10 cellular contexts compared by ENCODE assay signal in the genomic region with DNA sequence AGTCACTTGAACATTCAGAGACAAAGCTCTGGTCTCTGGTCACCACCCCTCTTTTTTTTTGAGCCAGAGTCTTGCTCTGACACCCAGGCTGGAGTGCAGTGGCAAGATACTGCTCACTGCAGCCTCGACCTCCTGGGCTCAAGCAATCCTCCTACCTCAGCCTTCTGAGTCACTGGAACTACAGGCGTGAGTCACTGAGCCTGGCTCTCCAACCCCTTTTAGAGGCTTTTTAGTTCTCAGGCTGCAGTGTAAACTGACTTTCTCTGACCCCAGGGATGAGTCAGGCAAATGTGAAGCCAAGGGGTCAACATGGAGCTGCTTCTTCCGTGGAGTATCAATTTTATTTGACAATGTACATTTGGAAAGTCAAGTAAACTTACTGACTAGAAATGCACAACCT.
DNase-seq lines count a peak whose midpoint lies in the region; ATAC-seq and TF ChIP-seq lines count a peak whose summit lies in the region.
"Had no signal": no experiment of that assay in that cellular context is flagged by ENCODE, and none has a peak within 500 bp of the region (broad histone marks: within the 10 kb centered on the region; RNA-seq: fewer than 3 reads in every experiment).

No MANE protein-coding gene starts in this region.

- H3K9me3 ChIP-seq in thoracic aorta (no peaks in the 10 kb centered on the region), testis (no peaks in the 10 kb centered on the region)
- H3K9me3 ChIP-seq: BLaER1 had no signal

- intact Hi-C loops in testis (cut with DNase I; ENCODE audit: low total_unique reads), result loop anchor here (10.0 kb wide), 1 partner anchor 535 kb away; no protein-coding TSS in a partner anchor

- 72 to 91% methylated on average over 3 of the region's 3 CpGs for WGBS in testis, 2 donors

- H3K27ac ChIP-seq in foreskin keratinocyte, result peak overlapping the region; percentile 86
- peak overlapping the region; percentile 82 to 92 for H3K27ac ChIP-seq in thoracic aorta
- no peak overlapping the region for H3K27ac ChIP-seq in testis
- H3K27ac ChIP-seq: BLaER1 had no signal

- no peaks in the 10 kb centered on the region for H3K27me3 ChIP-seq in foreskin keratinocyte
- H3K27me3 ChIP-seq in thoracic aorta (replicated peaks; ENCODE audit: insufficient read depth), result no peaks in the 10 kb centered on the region
- no peaks in the 10 kb centered on the region for H3K27me3 ChIP-seq in testis
- H3K27me3 ChIP-seq: BLaER1 had no signal

- peak; percentile 82 for ATAC-seq in foreskin keratinocyte
- ATAC-seq in thoracic aorta (ENCODE audit: insufficient number of reproducible peaks, low FRiP score, low read depth), result peak; percentile 74

- peak; percentile 41 to 50 for DNase-seq in activated T-cell treated with anti-CD3 and anti-CD28 coated beads, Interleukin-2, amount 50 U/mL, for 48 hours
- DNase-seq in activated T-cell treated with anti-CD3 and anti-CD28 coated beads, Interleukin-2, amount 50 U/mL, for 1 hour, result no peak
- peak; percentile 77 for DNase-seq in T1000 (lab: John Stamatoyannopoulos, UW)
- peak; percentile 70 to 84 for DNase-seq in foreskin keratinocyte
- peak; percentile 29 for DNase-seq in thoracic aorta (ENCODE audit: low spot score)
- DNase-seq in testis, result no peak
- DNase-seq in cerebellum (ENCODE audit: low spot score), result no peak
- DNase-seq in NCI-H345 (lab: John Stamatoyannopoulos, UW), result no peak
- DNase-seq: NCI-H2029 had no signal

- TF ChIP-seq POLR2A in testis (IDR thresholded peaks at IDR 0.05), result no peak

- H3K4me3 ChIP-seq in thoracic aorta (no peak overlapping the region), testis (no peak overlapping the region)
- H3K4me3 ChIP-seq: BLaER1 had no signal

- no peaks in the 10 kb centered on the region for H3K36me3 ChIP-seq in thoracic aorta
- H3K36me3 ChIP-seq in testis (ENCODE audit: low read depth, missing control alignments), result no peaks in the 10 kb centered on the region
- H3K36me3 ChIP-seq: BLaER1 had no signal

- no peak for TF ChIP-seq CTCF in foreskin keratinocyte (conservative IDR thresholded peaks at IDR 0.05)
- TF ChIP-seq CTCF in thoracic aorta (IDR thresholded peaks at IDR 0.05), result no peak
- TF ChIP-seq CTCF in testis (IDR thresholded peaks at IDR 0.05), result no peak

- peaks cover 4% of the 10 kb centered on the region for H3K4me1 ChIP-seq in foreskin keratinocyte
- H3K4me1 ChIP-seq in thoracic aorta (ENCODE audit: control insufficient read depth in 1 of 2, low read depth in 2 of 2), result peaks cover 27 to 59% of the 10 kb centered on the region in 2 donors
- H3K4me1 ChIP-seq in testis, result no peaks in the 10 kb centered on the region
- H3K4me1 ChIP-seq: BLaER1 had no signal

Comparison
In these comparisons a context has a peak if more than half of its experiments do, and no peak if none do; other contexts are left out.
1. DNase-seq: peak in activated T-cell treated with anti-CD3 and anti-CD28 coated beads, Interleukin-2, amount 50 U/mL, for 48 hours (2 of 2), T1000 (single experiment), foreskin keratinocyte (2 of 2) and thoracic aorta (single experiment); none in activated T-cell treated with anti-CD3 and anti-CD28 coated beads, Interleukin-2, amount 50 U/mL, for 1 hour (single experiment), testis (single experiment), cerebellum (single experiment) and NCI-H345 (single experiment).
2. H3K27ac ChIP-seq: peak in foreskin keratinocyte (single experiment) and thoracic aorta (2 of 2); none in testis (0 of 2).